36 cellular contexts compared by ENCODE assay signal in the genomic region with DNA sequence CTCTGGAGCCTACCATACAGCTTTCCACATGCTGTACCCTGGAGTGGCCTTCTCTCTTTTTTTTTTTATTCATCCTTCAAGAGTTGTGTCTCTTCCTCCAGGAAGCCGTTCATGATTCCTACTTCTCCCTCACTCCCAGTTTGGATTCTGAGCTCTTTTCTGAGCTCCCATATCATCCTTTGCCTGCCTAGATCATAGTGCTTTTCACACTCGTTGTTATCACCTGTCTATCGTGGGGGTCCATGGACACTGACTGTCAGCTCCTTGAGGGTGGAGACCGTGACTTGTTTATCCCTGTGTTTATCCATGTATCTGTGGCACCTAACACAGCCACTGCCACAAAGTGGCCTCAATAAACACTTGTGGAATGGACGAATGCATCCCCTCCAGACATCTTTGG. TPM values are rescaled to one million over a fixed set of nuclear protein-coding genes. Genes with fewer than 3 reads are reported as not detected.
"Had no signal": no experiment of that assay in that cellular context is flagged by ENCODE, and none has a peak within 500 bp of the region (broad histone marks: within the 10 kb centered on the region; RNA-seq: fewer than 3 reads in every experiment).

No MANE protein-coding gene starts in this region.

- H3K36me3 ChIP-seq: adrenal gland, brain microvascular endothelial cell, breast epithelium, cardiac muscle cell had no signal

- H3K9me3 ChIP-seq: adrenal gland, body of pancreas, breast epithelium had no signal

- H3K4me1 Mint-ChIP-seq: activated B cell treated with CpG ODN at 0.5 μM for 24 hours; activated CD4-positive, alpha-beta T cell treated with anti-CD3 and anti-CD28 coated beads, Interleukin-2, amount 10 ng/mL, durations not matched to agents 24 days and 14 days; activated CD8-positive, alpha-beta memory T cell treated with anti-CD3 and anti-CD28 coated beads, Interleukin-2, amount 10 ng/mL, durations not matched to agents 7 days and 5 days; activated naive CD8-positive, alpha-beta T cell treated with anti-CD3 and anti-CD28 coated beads for 36 hours; central memory CD8-positive, alpha-beta T cell; T-cell had no signal

- H3K27ac ChIP-seq: adrenal gland, body of pancreas, brain microvascular endothelial cell, breast epithelium, cardiac muscle cell, VCaP had no signal

- H3K4me3 Mint-ChIP-seq: activated B cell treated with CpG ODN at 0.5 μM for 24 hours; activated CD4-positive, alpha-beta memory T cell treated with anti-CD3 and anti-CD28 coated beads for 36 hours; activated CD4-positive, alpha-beta T cell treated with anti-CD3 and anti-CD28 coated beads, Interleukin-2, amount 10 ng/mL, durations not matched to agents 24 days and 14 days; activated CD8-positive, alpha-beta memory T cell treated with anti-CD3 and anti-CD28 coated beads, Interleukin-2, amount 10 ng/mL, durations not matched to agents 7 days and 5 days; activated CD8-positive, alpha-beta T cell treated with anti-CD3 and anti-CD28 coated beads, Interleukin-2, amount 10 ng/mL, durations not matched to agents 7 days and 5 days; activated naive CD4-positive, alpha-beta T cell treated with anti-CD3 and anti-CD28 coated beads for 36 hours; activated naive CD8-positive, alpha-beta T cell treated with anti-CD3 and anti-CD28 coated beads for 36 hours; activated T-cell treated with anti-CD3 and anti-CD28 coated beads, Interleukin-2, amount 50 U/mL, for 24 hours; central memory CD8-positive, alpha-beta T cell; T-cell; T-helper 2 cell treated with Interferon-gamma antibody and Interleukin-4, amounts not matched to agents 5 μg/mL and 100 μg/mL, for 36 hours had no signal

- H3K27ac Mint-ChIP-seq: activated B cell treated with CpG ODN at 0.5 μM for 24 hours; activated CD4-positive, alpha-beta memory T cell treated with anti-CD3 and anti-CD28 coated beads for 36 hours; activated CD4-positive, alpha-beta T cell treated with anti-CD3 and anti-CD28 coated beads, Interleukin-2, amount 10 ng/mL, durations not matched to agents 24 days and 14 days; activated CD8-positive, alpha-beta memory T cell treated with anti-CD3 and anti-CD28 coated beads, Interleukin-2, amount 10 ng/mL, durations not matched to agents 7 days and 5 days; activated CD8-positive, alpha-beta T cell treated with anti-CD3 and anti-CD28 coated beads, Interleukin-2, amount 10 ng/mL, durations not matched to agents 7 days and 5 days; activated naive CD4-positive, alpha-beta T cell treated with anti-CD3 and anti-CD28 coated beads for 36 hours; activated naive CD4-positive, alpha-beta T cell treated with anti-CD3 and anti-CD28 coated beads, Interleukin-2, amount 50 U/mL, for 72 hours; activated naive CD8-positive, alpha-beta T cell treated with anti-CD3 and anti-CD28 coated beads for 36 hours; activated T-cell treated with anti-CD3 and anti-CD28 coated beads, Interleukin-2, amount 50 U/mL, for 24 hours; T-cell; T-helper 2 cell treated with Interferon-gamma antibody and Interleukin-4, amounts not matched to agents 5 μg/mL and 100 μg/mL, for 36 hours had no signal

- H3K9me3 Mint-ChIP-seq: activated B cell treated with CpG ODN at 0.5 μM for 24 hours; activated CD4-positive, alpha-beta memory T cell treated with anti-CD3 and anti-CD28 coated beads for 36 hours; activated CD4-positive, alpha-beta T cell treated with anti-CD3 and anti-CD28 coated beads, Interleukin-2, amount 10 ng/mL, durations not matched to agents 24 days and 14 days; activated naive CD4-positive, alpha-beta T cell treated with anti-CD3 and anti-CD28 coated beads for 36 hours; activated naive CD4-positive, alpha-beta T cell treated with anti-CD3 and anti-CD28 coated beads, Interleukin-2, amount 50 U/mL, for 72 hours; activated naive CD8-positive, alpha-beta T cell treated with anti-CD3 and anti-CD28 coated beads for 36 hours; activated T-cell treated with anti-CD3 and anti-CD28 coated beads, Interleukin-2, amount 50 U/mL, for 24 hours; central memory CD8-positive, alpha-beta T cell; T-cell; T-helper 2 cell treated with Interferon-gamma antibody and Interleukin-4, amounts not matched to agents 5 μg/mL and 100 μg/mL, for 36 hours had no signal

- H3K4me3 ChIP-seq: adrenal gland, body of pancreas, breast epithelium, cardiac muscle cell had no signal

- H3K27me3 Mint-ChIP-seq: activated CD4-positive, alpha-beta memory T cell treated with anti-CD3 and anti-CD28 coated beads for 36 hours had no signal

- DNase-seq: activated B cell treated with CpG ODN at 0.5 μM for 24 hours; activated CD4-positive, alpha-beta memory T cell treated with anti-CD3 and anti-CD28 coated beads for 36 hours; activated CD4-positive, alpha-beta T cell treated with anti-CD3 and anti-CD28 coated beads for 4 hours; activated CD4-positive, alpha-beta T cell treated with anti-CD3 and anti-CD28 coated beads, Interleukin-2, amount 10 ng/mL, durations not matched to agents 24 days and 14 days; activated CD4-positive, alpha-beta T cell treated with anti-CD3 and anti-CD28 coated beads, Interleukin-2, amount 50 U/mL, for 1 hour; activated CD4-positive, alpha-beta T cell treated with anti-CD3 and anti-CD28 coated beads, Interleukin-2, amount 50 U/mL, for 4 hours; activated CD4-positive, CD25-positive, alpha-beta regulatory T cell treated with anti-CD3 and anti-CD28 coated beads, Interleukin-2, amount 50 U/mL, for 72 hours; activated CD8-positive, alpha-beta memory T cell treated with anti-CD3 and anti-CD28 coated beads for 24 hours; activated CD8-positive, alpha-beta memory T cell treated with anti-CD3 and anti-CD28 coated beads, Interleukin-2, amount 10 ng/mL, durations not matched to agents 7 days and 5 days; activated CD8-positive, alpha-beta memory T cell treated with anti-CD3 and anti-CD28 coated beads, Interleukin-2, amount 50 U/mL, for 48 hours; activated CD8-positive, alpha-beta T cell treated with anti-CD3 and anti-CD28 coated beads, Interleukin-2, amount 10 ng/mL, durations not matched to agents 7 days and 5 days; activated effector memory CD4-positive, alpha-beta T cell treated with anti-CD3 and anti-CD28 coated beads, Interleukin-2, amount 50 U/mL, for 16 hours; activated gamma-delta T cell treated with Interleukin-2 at 50 U/mL for 16 hours; activated naive CD4-positive, alpha-beta T cell; activated naive CD4-positive, alpha-beta T cell treated with anti-CD3 and anti-CD28 coated beads for 36 hours; activated naive CD4-positive, alpha-beta T cell treated with anti-CD3 and anti-CD28 coated beads, Interleukin-2, amount 50 U/mL, for 16 hours; activated naive CD8-positive, alpha-beta T cell treated with anti-CD3 and anti-CD28 coated beads for 36 hours; activated T-cell treated with anti-CD3 and anti-CD28 coated beads, Interleukin-2, amount 50 U/mL, for 24 hours; activated T-cell treated with anti-CD3 and anti-CD28 coated beads, Interleukin-2, amount 50 U/mL, for 48 hours; adrenal gland; amniotic stem cell; aorta; body of pancreas; brain microvascular endothelial cell; caudate nucleus; cerebellar nuclear complex; T-cell; T-helper 2 cell; T-helper 9 cell had no signal

- H3K27me3 ChIP-seq: adrenal gland, body of pancreas, brain microvascular endothelial cell, breast epithelium, cardiac muscle cell had no signal

- ATAC-seq: activated CD8-positive, alpha-beta memory T cell treated with anti-CD3 and anti-CD28 coated beads, Interleukin-2, amount 10 ng/mL, durations not matched to agents 7 days and 5 days; activated CD8-positive, alpha-beta T cell treated with anti-CD3 and anti-CD28 coated beads, Interleukin-2, amount 10 ng/mL, durations not matched to agents 7 days and 5 days; activated naive CD4-positive, alpha-beta T cell treated with anti-CD3 and anti-CD28 coated beads, Interleukin-2, amount 50 U/mL, for 72 hours; body of pancreas; T-cell had no signal

- H3K4me1 ChIP-seq: adrenal gland, body of pancreas, breast epithelium had no signal

- H3K36me3 Mint-ChIP-seq: activated CD4-positive, alpha-beta memory T cell treated with anti-CD3 and anti-CD28 coated beads for 36 hours; activated CD8-positive, alpha-beta memory T cell treated with anti-CD3 and anti-CD28 coated beads, Interleukin-2, amount 10 ng/mL, durations not matched to agents 7 days and 5 days; activated naive CD4-positive, alpha-beta T cell treated with anti-CD3 and anti-CD28 coated beads, Interleukin-2, amount 50 U/mL, for 72 hours; activated naive CD8-positive, alpha-beta T cell treated with anti-CD3 and anti-CD28 coated beads for 36 hours; T-cell had no signal

RNA-seq across cellular contexts. Expression of gene AK7, which starts 7.0 kb away (rescaled TPM):
- total RNA-seq: activated CD4-positive, alpha-beta T cell treated with anti-CD3 and anti-CD28 coated beads, Interleukin-2, amount 10 ng/mL, durations not matched to agents 24 days and 14 days; T-helper 1 cell treated with Interleukin-12 subunit alpha and Interleukin-12 subunit beta and Interleukin-4 antibody, amounts not matched to agents 30 ng/mL and 1 ng/mL, for 36 hours had no signal
